ENCODE assay signal across 23 cellular contexts in the genomic region with DNA sequence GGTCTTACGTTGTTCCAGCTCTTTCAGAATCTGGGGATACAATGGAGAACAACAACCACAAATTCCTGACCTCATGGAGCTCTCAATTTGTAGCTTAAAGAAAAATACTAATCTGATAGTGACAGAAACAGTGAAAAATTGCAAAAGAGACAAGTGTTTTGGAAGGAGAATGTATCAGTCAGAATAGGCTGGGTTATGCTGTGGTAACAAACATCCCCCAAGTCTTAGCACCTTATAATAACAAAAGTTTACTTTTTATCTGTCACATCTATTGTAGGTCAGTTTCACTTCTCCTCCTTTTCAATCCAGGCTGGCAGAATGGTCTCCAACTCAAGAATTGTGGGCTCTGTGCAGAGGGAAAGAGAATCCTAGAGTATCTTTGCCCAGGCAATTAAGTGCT. TPM values are rescaled to one million over a fixed set of nuclear protein-coding genes. Genes with fewer than 3 reads are reported as not detected.
DNase-seq lines count a peak whose midpoint lies in the region; ATAC-seq and TF ChIP-seq lines count a peak whose summit lies in the region.
"Had no signal": no experiment of that assay in that cellular context is flagged by ENCODE, and none has a peak within 500 bp of the region (broad histone marks: within the 10 kb centered on the region; RNA-seq: fewer than 3 reads in every experiment).

No MANE protein-coding gene starts in this region.

- TF ChIP-seq CTCF in coronary artery (IDR thresholded peaks at IDR 0.05), result no peak

- ATAC-seq in activated T-helper 17 cell treated with anti-CD3 and anti-CD28 coated beads, Interleukin-2, amount 50 U/mL, for 72 hours (replicated peaks), result no peak
- no peak for ATAC-seq in naive thymus-derived CD4-positive, alpha-beta T cell
- ATAC-seq: GM12878 had no signal

- DNase-seq in activated naive CD8-positive, alpha-beta T cell treated with anti-CD3 and anti-CD28 coated beads for 36 hours, result no peak
- DNase-seq in naive thymus-derived CD4-positive, alpha-beta T cell, result no peak
- DNase-seq in iPS-NIHi11 (ENCODE audit: low spot score) (no peak), NCI-H2196 (lab: John Stamatoyannopoulos, UW; ENCODE audit: unreplicated experiment) (no peak), coronary artery (ENCODE audit: low spot score) (no peak)
- DNase-seq: 8988T; CD8-positive, alpha-beta memory T cell; COR-L47; DMS 273 treated with DMSO at 0.1 percent for 48 hours; DMS53; DND-41; EL had no signal

- no peaks in the 10 kb centered on the region for H3K9me3 Mint-ChIP-seq in activated naive CD8-positive, alpha-beta T cell (ENCODE audit: low read depth)
- H3K9me3 Mint-ChIP-seq in activated naive CD8-positive, alpha-beta T cell treated with anti-CD3 and anti-CD28 coated beads for 36 hours, result peaks cover 17% of the 10 kb centered on the region
- peaks cover 7% of the 10 kb centered on the region for H3K9me3 Mint-ChIP-seq in activated T-helper 17 cell treated with anti-CD3 and anti-CD28 coated beads, Interleukin-2, amount 50 U/mL, for 72 hours
- peaks cover 0 to 17% (median 2%) of the 10 kb centered on the region in 11 donors for H3K9me3 Mint-ChIP-seq in naive thymus-derived CD4-positive, alpha-beta T cell
- H3K9me3 Mint-ChIP-seq: CD8-positive, alpha-beta memory T cell had no signal

- CTCF ChIA-PET in naive thymus-derived CD4-positive, alpha-beta T cell (lab: Charles Lee), result interaction anchor here (0.6 kb wide), 1 partner anchor 58 kb away, joined by 3 read pairs; no protein-coding TSS in a partner anchor

- H3K4me1 Mint-ChIP-seq in activated naive CD8-positive, alpha-beta T cell (ENCODE audit: low read depth), result peaks cover 48% of the 10 kb centered on the region
- peaks cover 28% of the 10 kb centered on the region for H3K4me1 Mint-ChIP-seq in activated naive CD8-positive, alpha-beta T cell treated with anti-CD3 and anti-CD28 coated beads for 36 hours
- peaks cover 19% of the 10 kb centered on the region for H3K4me1 Mint-ChIP-seq in activated T-helper 17 cell treated with anti-CD3 and anti-CD28 coated beads, Interleukin-2, amount 50 U/mL, for 72 hours
- peaks cover 30 to 66% (median 59%) of the 10 kb centered on the region in 7 donors for H3K4me1 Mint-ChIP-seq in naive thymus-derived CD4-positive, alpha-beta T cell

- no peaks in the 10 kb centered on the region for H3K27me3 Mint-ChIP-seq in activated naive CD8-positive, alpha-beta T cell
- H3K27me3 Mint-ChIP-seq in activated naive CD8-positive, alpha-beta T cell treated with anti-CD3 and anti-CD28 coated beads for 36 hours, result no peaks in the 10 kb centered on the region
- no peaks in the 10 kb centered on the region for H3K27me3 Mint-ChIP-seq in activated T-helper 17 cell treated with anti-CD3 and anti-CD28 coated beads, Interleukin-2, amount 50 U/mL, for 72 hours
- no peaks in the 10 kb centered on the region for H3K27me3 Mint-ChIP-seq in naive thymus-derived CD4-positive, alpha-beta T cell
- H3K27me3 Mint-ChIP-seq: CD8-positive, alpha-beta memory T cell had no signal

- H3K4me3 Mint-ChIP-seq in activated naive CD8-positive, alpha-beta T cell, result no peak overlapping the region
- H3K4me3 Mint-ChIP-seq in activated naive CD8-positive, alpha-beta T cell treated with anti-CD3 and anti-CD28 coated beads for 36 hours, result no peak overlapping the region
- no peak overlapping the region for H3K4me3 Mint-ChIP-seq in activated T-helper 17 cell treated with anti-CD3 and anti-CD28 coated beads, Interleukin-2, amount 50 U/mL, for 72 hours
- H3K4me3 Mint-ChIP-seq in naive thymus-derived CD4-positive, alpha-beta T cell, result peak overlapping the region in 1 of 10 donors; percentile 3
- H3K4me3 Mint-ChIP-seq: CD14-positive monocyte; CD8-positive, alpha-beta memory T cell had no signal

- H3K27me3 ChIP-seq in naive thymus-derived CD4-positive, alpha-beta T cell (ENCODE audit: control insufficient read depth in 2 of 2, insufficient read depth in 2 of 2, low read length in 2 of 2), result no peaks in the 10 kb centered on the region
- H3K27me3 ChIP-seq: BLaER1 had no signal

- H3K4me1 ChIP-seq in naive thymus-derived CD4-positive, alpha-beta T cell (ENCODE audit: control insufficient read depth in 2 of 2, insufficient read depth in 2 of 2, low read length in 2 of 2), result peaks cover 13 to 43% of the 10 kb centered on the region in 2 donors

- peaks cover 2% of the 10 kb centered on the region for H3K36me3 Mint-ChIP-seq in activated naive CD8-positive, alpha-beta T cell
- H3K36me3 Mint-ChIP-seq in activated naive CD8-positive, alpha-beta T cell treated with anti-CD3 and anti-CD28 coated beads for 36 hours, result peaks cover 8% of the 10 kb centered on the region
- no peaks in the 10 kb centered on the region for H3K36me3 Mint-ChIP-seq in activated T-helper 17 cell treated with anti-CD3 and anti-CD28 coated beads, Interleukin-2, amount 50 U/mL, for 72 hours (ENCODE audit: low read depth)
- peaks cover 0 to 6% (median 0%) of the 10 kb centered on the region in 5 donors for H3K36me3 Mint-ChIP-seq in naive thymus-derived CD4-positive, alpha-beta T cell

- H3K4me3 ChIP-seq in naive thymus-derived CD4-positive, alpha-beta T cell (ENCODE audit: low read length), result no peak overlapping the region
- no peak overlapping the region for H3K4me3 ChIP-seq in coronary artery
- H3K4me3 ChIP-seq: BLaER1, GM12878, HAP-1 had no signal

- intact Hi-C loops in naive thymus-derived CD4-positive, alpha-beta T cell (cut with micrococcal nuclease), result no loop called here

- H3K9me3 ChIP-seq in naive thymus-derived CD4-positive, alpha-beta T cell (ENCODE audit: control insufficient read depth in 2 of 3, low read length in 3 of 3), result no peaks in the 10 kb centered on the region

- H3K27ac Mint-ChIP-seq in activated naive CD8-positive, alpha-beta T cell, result peak overlapping the region; percentile 54
- H3K27ac Mint-ChIP-seq in activated naive CD8-positive, alpha-beta T cell treated with anti-CD3 and anti-CD28 coated beads for 36 hours, result no peak overlapping the region
- H3K27ac Mint-ChIP-seq in activated T-helper 17 cell treated with anti-CD3 and anti-CD28 coated beads, Interleukin-2, amount 50 U/mL, for 72 hours, result peak overlapping the region; percentile 9
- H3K27ac Mint-ChIP-seq in naive thymus-derived CD4-positive, alpha-beta T cell, result peak overlapping the region in 5 of 9 donors; percentile 20 to 55 (median 43)

- H3K36me3 ChIP-seq in naive thymus-derived CD4-positive, alpha-beta T cell (ENCODE audit: control insufficient read depth in 2 of 3, insufficient read depth in 3 of 3, low read length in 3 of 3), result no peaks in the 10 kb centered on the region
- H3K36me3 ChIP-seq: BLaER1, HAP-1 had no signal

- no peak overlapping the region for H3K27ac ChIP-seq in naive thymus-derived CD4-positive, alpha-beta T cell (ENCODE audit: low read depth, low read length)
- H3K27ac ChIP-seq in coronary artery, result no peak overlapping the region
- H3K27ac ChIP-seq: BLaER1 had no signal

- POLR2A ChIA-PET in naive thymus-derived CD4-positive, alpha-beta T cell (lab: Charles Lee), result interaction anchor here (0.6 to 2.0 kb wide), 5 partner anchors 15 to 65 kb away, joined by 3 to 6 read pairs (median 4); a partner anchor contains a TSS

RNA-seq across cellular contexts. Expression of a gene that starts 9.5 kb away (rescaled TPM):
- not detected for total RNA-seq in activated naive CD8-positive, alpha-beta T cell treated with anti-CD3 and anti-CD28 coated beads for 36 hours
- total RNA-seq in activated T-helper 17 cell treated with anti-CD3 and anti-CD28 coated beads, Interleukin-2, amount 50 U/mL, for 72 hours, result under 1 TPM in 1 of 2 donors, not detected in 1; 0.58 TPM
- not detected for total RNA-seq in naive thymus-derived CD4-positive, alpha-beta T cell
- polyA plus RNA-seq in naive thymus-derived CD4-positive, alpha-beta T cell, result not detected
- total RNA-seq: A673; CD8-positive, alpha-beta memory T cell; G401; GM12878; H4; HT-29 had no signal
- polyA plus RNA-seq: AG04450; CD14-positive monocyte; CD8-positive, alpha-beta memory T cell had no signal

RNA-seq across cellular contexts. Expression of a gene that starts 29.8 kb away (rescaled TPM):
- 10 to 100 TPM; 40.6 to 43.9 TPM for total RNA-seq in activated naive CD8-positive, alpha-beta T cell treated with anti-CD3 and anti-CD28 coated beads for 36 hours
- 10 to 100 TPM; 19.1 to 38.0 TPM for total RNA-seq in activated T-helper 17 cell treated with anti-CD3 and anti-CD28 coated beads, Interleukin-2, amount 50 U/mL, for 72 hours
- 10 to 100 TPM in 4 of 5 experiments, 1 to 10 TPM in 1; 4.6 to 59.3 (median 25.1) TPM for total RNA-seq in naive thymus-derived CD4-positive, alpha-beta T cell
- polyA plus RNA-seq in naive thymus-derived CD4-positive, alpha-beta T cell, result 10 to 100 TPM; 23.4 to 39.1 TPM

RNA-seq across cellular contexts. Expression of a gene that starts 49.8 kb away (rescaled TPM):
- 100 to 1,000 TPM; 105 to 109 TPM for total RNA-seq in activated naive CD8-positive, alpha-beta T cell treated with anti-CD3 and anti-CD28 coated beads for 36 hours
- 100 to 1,000 TPM; 109 to 121 TPM for total RNA-seq in activated T-helper 17 cell treated with anti-CD3 and anti-CD28 coated beads, Interleukin-2, amount 50 U/mL, for 72 hours
- total RNA-seq in naive thymus-derived CD4-positive, alpha-beta T cell, result 100 to 1,000 TPM; 145 to 256 (median 225) TPM
- polyA plus RNA-seq in naive thymus-derived CD4-positive, alpha-beta T cell, result 1 to 10 TPM; 6.8 to 7.0 TPM
